In the genomic region with DNA sequence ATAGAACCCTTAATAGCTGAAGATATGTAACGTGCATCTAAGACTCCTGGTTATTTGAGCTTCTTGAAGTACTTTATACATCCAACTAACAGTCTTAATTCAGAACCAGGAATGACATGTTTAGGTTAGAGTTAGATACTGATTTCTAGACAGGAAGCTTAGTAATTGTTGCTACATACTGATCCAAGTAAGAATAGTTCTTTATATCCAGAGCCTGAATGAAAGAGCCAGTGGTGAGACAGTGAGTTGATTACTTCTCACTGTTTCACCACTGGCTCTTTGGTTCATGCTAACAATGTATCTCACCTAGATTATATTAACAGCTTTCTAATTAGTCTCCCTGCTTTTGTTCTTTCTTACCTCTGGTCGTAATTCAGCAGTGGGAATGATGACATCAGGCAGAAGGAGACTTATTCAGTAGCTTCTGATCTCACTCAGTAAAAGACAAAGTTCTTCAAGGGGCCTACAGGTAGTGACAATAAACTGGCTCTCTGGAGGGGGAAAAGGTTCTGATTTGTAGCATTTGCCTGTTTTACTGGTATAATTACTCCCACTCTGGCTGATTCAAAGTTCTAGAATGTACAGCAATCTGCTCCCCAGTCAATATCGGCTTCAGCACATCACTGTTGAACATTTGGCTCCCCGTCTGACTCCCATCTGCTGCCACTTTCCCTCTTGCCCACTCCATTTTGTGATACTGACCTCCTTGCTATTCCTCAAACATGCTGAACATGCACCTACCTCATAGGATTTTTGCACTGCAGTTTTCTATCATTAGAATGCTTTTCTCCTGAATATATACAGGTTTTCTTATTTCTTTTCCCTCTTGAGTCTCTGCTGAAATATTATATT, we compare ENCODE assay signal across 19 cellular contexts. TPM values are rescaled to one million over a fixed set of nuclear protein-coding genes. Genes with fewer than 3 reads are reported as not detected.
DNase-seq lines count a peak whose midpoint lies in the region; ATAC-seq and TF ChIP-seq lines count a peak whose summit lies in the region.
"Had no signal": no experiment of that assay in that cellular context is flagged by ENCODE, and none has a peak within 500 bp of the region (broad histone marks: within the 10 kb centered on the region; RNA-seq: fewer than 3 reads in every experiment).

No MANE protein-coding gene starts in this region.

- peak overlapping the region; percentile 29 for H4K91ac ChIP-seq in trophoblast cell (ENCODE audit: low read depth, low read length)

- H3K36me3 ChIP-seq in PC-9 (ENCODE audit: low read depth) (peaks cover 26% of the 10 kb centered on the region), trophoblast cell (ENCODE audit: control insufficient read depth in 1 of 2, insufficient read depth in 2 of 2, low read length in 2 of 2) (no peaks in the 10 kb centered on the region), MM.1S (replicated peaks; ENCODE audit: insufficient read depth, low read length) (no peaks in the 10 kb centered on the region)
- H3K36me3 ChIP-seq: adrenal gland, HAP-1 had no signal

- no peak for ATAC-seq in GM21367 (IDR thresholded peaks at IDR 0.05; ENCODE audit: unreplicated experiment)
- ATAC-seq: upper lobe of right lung had no signal

- H4K12ac ChIP-seq in trophoblast cell (ENCODE audit: low read depth, low read length) = no peak overlapping the region

- no peak overlapping the region for H3K18ac ChIP-seq in trophoblast cell (ENCODE audit: low read length)

- H3K27ac ChIP-seq in PC-9 (peak overlapping the region; percentile 56), epithelial cell of prostate (peak overlapping the region; percentile 26), trophoblast cell (ENCODE audit: low read depth, low read length) (peak overlapping the region; percentile 37), MM.1S (ENCODE audit: low read length) (no peak overlapping the region)
- H3K27ac ChIP-seq: adrenal gland, skin epidermis, upper lobe of right lung had no signal

- H3K23ac ChIP-seq in trophoblast cell (ENCODE audit: low read length) = no peak overlapping the region

- H4K20me1 ChIP-seq in PC-9 (ENCODE audit: insufficient read depth) (0 out of 2 replicates have a peak, but pooled peaks cover 3% of the 10 kb centered on the region), MM.1S (ENCODE audit: insufficient read depth, low read length) (no peaks in the 10 kb centered on the region)

- peaks cover 2% of the 10 kb centered on the region for H3K79me1 ChIP-seq in trophoblast cell (ENCODE audit: low read length)

- intact Hi-C loops in PC-9 (cut with micrococcal nuclease; ENCODE audit: unreplicated experiment) = no loop called here

- H3K9me3 ChIP-seq in PC-9 (ENCODE audit: insufficient read depth, low read depth) (no peaks in the 10 kb centered on the region), trophoblast cell (ENCODE audit: insufficient read depth, low read depth, low read length) (no peaks in the 10 kb centered on the region), MM.1S (replicated peaks; ENCODE audit: insufficient read depth, low read length) (no peaks in the 10 kb centered on the region)
- H3K9me3 ChIP-seq: HAP-1, upper lobe of right lung had no signal

- H3K4me2 ChIP-seq in PC-9 = peak overlapping the region; percentile 33; the same call in 1 of the 2 replicates
- no peak overlapping the region for H3K4me2 ChIP-seq in trophoblast cell (ENCODE audit: low read length)
- no peak overlapping the region for H3K4me2 ChIP-seq in MM.1S (ENCODE audit: low read depth, low read length)

- no peak overlapping the region for H2AK5ac ChIP-seq in trophoblast cell (ENCODE audit: low read length)

- no peak overlapping the region for H2BK120ac ChIP-seq in trophoblast cell (ENCODE audit: insufficient read depth, low read length, poor library complexity)

- WGBS in trophoblast cell (ENCODE audit: extremely low coverage, insufficient coverage, insufficient read length) = no CpG with 5 or more reads among the region's 4 CpGs

- 0 out of 2 replicates have a peak, but pooled peaks cover 4% of the 10 kb centered on the region for H3K9me2 ChIP-seq in PC-9 (ENCODE audit: insufficient read depth)
- no peaks in the 10 kb centered on the region for H3K9me2 ChIP-seq in MM.1S (replicated peaks; ENCODE audit: insufficient read depth, low read length)

- CTCF ChIA-PET in PC-9 (lab: Charles Lee) = no interaction called here

- H3K79me2 ChIP-seq in PC-9 (ENCODE audit: low read depth) (peaks cover 54% of the 10 kb centered on the region), trophoblast cell (ENCODE audit: control insufficient read depth, insufficient read depth, low read length, poor library complexity) (no peaks in the 10 kb centered on the region), MM.1S (ENCODE audit: low read length) (no peaks in the 10 kb centered on the region)

- no peak overlapping the region for H3K9ac ChIP-seq in trophoblast cell (ENCODE audit: low read length)
- no peak overlapping the region for H3K9ac ChIP-seq in MM.1S (ENCODE audit: low read length)

- POLR2A ChIA-PET in PC-9 (lab: Charles Lee; ENCODE audit: unreplicated experiment) = interaction anchor here (0.6 kb wide), 1 partner anchor 10 kb away, joined by 17 read pairs; no protein-coding TSS in a partner anchor

- H2BK5ac ChIP-seq in trophoblast cell (ENCODE audit: low read depth, low read length, poor library complexity) = no peak overlapping the region

- DNase-seq in NCI-H2171 treated with DMSO at 0.1 percent for 48 hours (lab: John Stamatoyannopoulos, UW) (peak; percentile 76), NCI-H2171 (lab: John Stamatoyannopoulos, UW) (no peak), PC-9 (no peak), epithelial cell of prostate (ENCODE audit: low read depth, low spot score) (no peak), trophoblast cell (no peak), SKM-1 (lab: John Stamatoyannopoulos, UW; ENCODE audit: unreplicated experiment) (no peak), MM.1S (no peak)
- DNase-seq: 8988T; activated naive CD4-positive, alpha-beta T cell; activated T-cell treated with anti-CD3 and anti-CD28 coated beads, Interleukin-2, amount 50 U/mL, for 48 hours; adrenal gland; AML-193; CD8-positive, alpha-beta memory T cell; DMS79; NCI-H510A; upper lobe of right lung had no signal

- H3K4me3 ChIP-seq in PC-9 (no peak overlapping the region), trophoblast cell (ENCODE audit: low read depth, low read length) (no peak overlapping the region), MM.1S (ENCODE audit: low read length) (no peak overlapping the region)
- H3K4me3 ChIP-seq: adrenal gland, HAP-1, skin epidermis, upper lobe of right lung had no signal

- H3K4ac ChIP-seq in trophoblast cell (ENCODE audit: low read depth, low read length) = no peak overlapping the region

- H3K27me3 ChIP-seq in PC-9 (ENCODE audit: insufficient read depth, low read depth) = no peaks in the 10 kb centered on the region
- no peaks in the 10 kb centered on the region for H3K27me3 ChIP-seq in trophoblast cell (ENCODE audit: insufficient read depth, low read length)
- no peaks in the 10 kb centered on the region for H3K27me3 ChIP-seq in MM.1S (replicated peaks; ENCODE audit: insufficient read depth, low read length)
- H3K27me3 ChIP-seq: adrenal gland, upper lobe of right lung had no signal

- H2BK12ac ChIP-seq in trophoblast cell (ENCODE audit: low read length) = no peak overlapping the region

- H2AFZ ChIP-seq in PC-9 = no peak overlapping the region
- H2AFZ ChIP-seq in trophoblast cell (ENCODE audit: insufficient read depth, low read length, poor library complexity) = no peak overlapping the region
- no peak overlapping the region for H2AFZ ChIP-seq in MM.1S (ENCODE audit: low read length)

- no peak for TF ChIP-seq CTCF in PC-9 (conservative IDR thresholded peaks at IDR 0.05)
- TF ChIP-seq CTCF in MM.1S (IDR thresholded peaks at IDR 0.05; ENCODE audit: low read length) = no peak

- BruUV-seq in PC-9 (replicated peaks; lab: Mats Ljungman, UMichigan) = no TSS peak

- H4K8ac ChIP-seq in trophoblast cell (ENCODE audit: low read depth, low read length) = no peak overlapping the region

- H3F3A ChIP-seq in PC-9 (ENCODE audit: insufficient read depth, low read depth) (peaks cover 27% of the 10 kb centered on the region), MM.1S (ENCODE audit: insufficient read depth, low read length) (no peaks in the 10 kb centered on the region)

- H3K14ac ChIP-seq in trophoblast cell (ENCODE audit: low read length) = no peak overlapping the region

- H3K4me1 ChIP-seq in PC-9 (replicated peaks; ENCODE audit: insufficient read depth) = peaks cover 37% of the 10 kb centered on the region
- H3K4me1 ChIP-seq in trophoblast cell (ENCODE audit: control insufficient read depth in 1 of 2, insufficient read depth in 2 of 2, low read length in 2 of 2) = peaks cover 2 to 7% of the 10 kb centered on the region in 2 experiments
- no peaks in the 10 kb centered on the region for H3K4me1 ChIP-seq in MM.1S (ENCODE audit: low read length)
- H3K4me1 ChIP-seq: adrenal gland, HAP-1, upper lobe of right lung had no signal

RNA-seq across cellular contexts. Expression of gene MCU, which starts 29.1 kb away (rescaled TPM):
- total RNA-seq in PC-9 (2021) = 59.5 and 61.9 TPM in 2 replicates
- 14.7 and 15.2 TPM in 2 replicates for polyA plus RNA-seq in trophoblast cell (2013)
